27 cellular contexts compared by ENCODE assay signal in genomic region chr19:48478339-48479061, GRCh38. TPM values are rescaled to one million over a fixed set of nuclear protein-coding genes. Genes with fewer than 3 reads are reported as not detected.
"Had no signal": no experiment of that assay in that cellular context is flagged by ENCODE, and none has a peak within 500 bp of the region (broad histone marks: within the 10 kb centered on the region; RNA-seq: fewer than 3 reads in every experiment).

No MANE protein-coding gene starts in this region.

- H3K27ac ChIP-seq: hepatocyte, neutrophil had no signal

- H3K4me2 ChIP-seq: hepatocyte had no signal

- H3K79me2 ChIP-seq: hepatocyte had no signal

- H3K27me3 Mint-ChIP-seq: natural killer cell treated with Interleukin-12 subunit alpha and Interleukin-12 subunit beta and Interleukin-15 and Interleukin-18, amount 100 ng/mL, for 72 hours; type B pancreatic cell had no signal

- H3K27ac Mint-ChIP-seq: naive B cell; stimulated activated memory B cell treated with anti-CD40 and anti-IgM and Interleukin-4, amounts not matched to agents 10 μg/mL and 1 μg/mL and 100 μg/mL, for 72 hours had no signal

- DNase-seq: cortex of kidney; dorsolateral prefrontal cortex; effector CD4-positive, alpha-beta T cell; kidney; mesenchymal stem cell; naive B cell; spleen; stimulated activated CD4-positive, alpha-beta T cell treated with anti-CD3 and anti-CD28 coated beads, Interleukin-4, amount 100 ng/mL, for 4 hours; stimulated activated naive CD8-positive, alpha-beta T cell treated with anti-CD3 and anti-CD28 coated beads, Interleukin-15, Interleukin-2, amounts not matched to agents 100 U/mL and 50 U/mL, for 24 hours; substantia nigra; testis; tibial artery had no signal

- H3K36me3 Mint-ChIP-seq: natural killer cell treated with Interleukin-12 subunit alpha and Interleukin-12 subunit beta and Interleukin-15 and Interleukin-18, amount 100 ng/mL, for 72 hours had no signal

- H3K9me3 Mint-ChIP-seq: mesothelial cell of epicardium; naive B cell; natural killer cell treated with Interleukin-12 subunit alpha and Interleukin-12 subunit beta and Interleukin-15 and Interleukin-18, amount 100 ng/mL, for 72 hours; stimulated activated memory B cell treated with anti-CD40 and anti-IgM and Interleukin-4, amounts not matched to agents 10 μg/mL and 1 μg/mL and 100 μg/mL, for 72 hours; type B pancreatic cell had no signal

- H3K27me3 ChIP-seq: dorsolateral prefrontal cortex, heart left ventricle, hepatocyte, right atrium auricular region, spleen, testis, tibial artery had no signal

- H3K4me3 ChIP-seq: dorsolateral prefrontal cortex, heart left ventricle, hepatocyte, mucosa of descending colon, prostate gland, right atrium auricular region, skin epidermis, spleen, testis, tibial artery had no signal

- ATAC-seq: heart left ventricle; left lobe of liver; mucosa of descending colon; natural killer cell treated with Interleukin-12 subunit alpha and Interleukin-12 subunit beta and Interleukin-15 and Interleukin-18, amount 100 ng/mL, for 72 hours; stimulated activated memory B cell treated with anti-CD40 and anti-IgM and Interleukin-4, amounts not matched to agents 10 μg/mL and 1 μg/mL and 100 μg/mL, for 72 hours; stimulated activated naive CD8-positive, alpha-beta T cell treated with anti-CD3 and anti-CD28 coated beads, Interleukin-15, Interleukin-2, amounts not matched to agents 100 U/mL and 50 U/mL, for 24 hours had no signal

- FAIRE-seq: frontal cortex, kidney had no signal

- H3K4me3 Mint-ChIP-seq: mesothelial cell of epicardium, type B pancreatic cell had no signal

- H3K9me3 ChIP-seq: heart left ventricle, mucosa of descending colon, neutrophil, prostate gland, right atrium auricular region, spleen, testis, tibial artery had no signal

- H3K4me1 ChIP-seq: prostate gland, testis had no signal

- H2AFZ ChIP-seq: hepatocyte had no signal

RNA-seq across cellular contexts. Expression of gene LMTK3, which starts 33.1 kb away (rescaled TPM):
- total RNA-seq: glomerular endothelial cell, lung microvascular endothelial cell had no signal
